ENCODE assay signal across 8 cellular contexts in the genomic region with DNA sequence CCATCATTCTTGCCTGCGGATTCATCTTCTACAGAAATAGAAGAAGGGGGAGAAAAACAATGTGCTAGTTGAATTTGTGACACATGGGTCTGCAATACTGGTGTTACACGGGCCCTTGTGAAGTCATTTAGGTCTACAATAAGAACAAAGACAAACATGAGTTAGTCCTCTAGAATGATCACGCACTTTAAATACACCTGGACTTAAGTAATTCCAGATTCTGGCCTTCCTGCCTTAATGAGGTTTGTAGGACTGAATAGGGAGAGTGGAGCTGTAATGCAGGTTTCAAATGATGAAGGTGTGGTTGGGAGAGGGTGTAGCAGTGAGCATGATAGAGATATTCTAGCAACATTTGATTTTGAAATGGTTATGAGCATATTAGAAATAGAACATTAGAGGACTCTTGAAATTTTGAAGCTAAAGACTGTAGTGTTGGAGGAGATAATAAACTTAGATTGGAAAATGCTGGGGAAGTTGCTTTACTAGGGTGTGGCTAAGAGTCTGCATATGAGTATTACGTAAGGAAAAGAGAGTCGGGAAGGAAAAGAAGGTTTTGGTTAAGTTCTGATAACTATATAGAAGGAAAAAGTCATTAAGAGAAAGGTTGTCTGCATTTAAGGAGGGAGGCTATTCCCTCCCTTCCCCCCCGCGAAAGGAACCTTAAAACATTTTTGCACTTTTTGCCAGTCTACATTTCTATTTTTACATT. TPM values are rescaled to one million over a fixed set of nuclear protein-coding genes. Genes with fewer than 3 reads are reported as not detected.
A peak's percentile ranks its signal among the peaks of the same experiment; 100 is the strongest.
DNase-seq lines count a peak whose midpoint lies in the region; ATAC-seq, FAIRE-seq and TF ChIP-seq lines count a peak whose summit lies in the region.

No MANE protein-coding gene starts in this region.

- CTCF ChIA-PET in Calu3 (lab: Charles Lee), result interaction anchor here (0.6 to 0.7 kb wide), 2 partner anchors 52 to 1145 kb away, joined by 3 read pairs; no protein-coding TSS in a partner anchor
- CTCF ChIA-PET in K562 (lab: Yijun Ruan, JAX; ENCODE audit: low intra/inter-chr PET ratio), result no interaction called here

- H2BK15ac ChIP-seq in mesendoderm (replicated peaks; ENCODE audit: low read depth), result no peak overlapping the region

- H3K4me1 ChIP-seq in K562 (replicated peaks in 1 of 2; ENCODE audit: control insufficient read depth in 2 of 2, insufficient read depth in 2 of 2, low read length in 2 of 2) (peaks cover 4% of the 10 kb centered on the region in 2 experiments; a peak in 2 of 5 replicates), mesendoderm (ENCODE audit: control insufficient read depth, low read depth, low read length) (no peaks in the 10 kb centered on the region)

- in situ Hi-C loops in K562 (cut with MboI), result loop anchor here (25.0 kb wide), 1 partner anchor 315 kb away; no protein-coding TSS in a partner anchor

- no peak for TF ChIP-seq CTCF in Calu3 (IDR thresholded peaks at IDR 0.05; ENCODE audit: unreplicated experiment)
- no peak for TF ChIP-seq CTCF in K562 (IDR thresholded peaks at IDR 0.05 in 2 of 3, conservative IDR thresholded peaks at IDR 0.05 in 1 of 3; ENCODE audit: insufficient read depth in 2 of 3, low read depth in 1 of 3, low read length in 3 of 3)

- DNase-seq in Calu3 (no peak), MG63 (no peak), K562 (ENCODE audit: extremely low read depth in 1 of 4, low spot score in 3 of 4) (peak in 1 of 4 experiments; percentile 30), mesendoderm (no peak), UCSD-AML1 (lab: John Stamatoyannopoulos, UW; ENCODE audit: unreplicated experiment) (no peak)
- DNase-seq in activated CD4-positive, alpha-beta T cell treated with anti-CD3 and anti-CD28 coated beads for 48 hours, result no peak

- H3K4me3 ChIP-seq in MG63, result peak overlapping the region; percentile 98
- H3K4me3 ChIP-seq in K562, result peak overlapping the region; percentile 93
- H3K4me3 ChIP-seq in mesendoderm (ENCODE audit: low read length), result peak overlapping the region; percentile 88

- peak overlapping the region; percentile 87 to 89; a peak in 3 of 4 replicates for H3K9ac ChIP-seq in K562 (ENCODE audit: insufficient read depth in 1 of 2, low read depth in 2 of 2, low read length in 2 of 2)
- H3K9ac ChIP-seq in mesendoderm (ENCODE audit: low read length), result peak overlapping the region; percentile 88

- TF ChIP-seq POLR2A in K562 (conservative IDR thresholded peaks at IDR 0.05), result no peak

- peaks cover 9% of the 10 kb centered on the region for H3K79me1 ChIP-seq in mesendoderm (ENCODE audit: low read length)

- H2AK5ac ChIP-seq in mesendoderm (ENCODE audit: low read length), result peak overlapping the region; percentile 96

- H3K36me3 ChIP-seq in MG63, result peaks cover 72% of the 10 kb centered on the region
- H3K36me3 ChIP-seq in K562 (ENCODE audit: control insufficient read depth, insufficient read depth, low read length), result peaks cover 68% of the 10 kb centered on the region
- no peaks in the 10 kb centered on the region for H3K36me3 ChIP-seq in mesendoderm (ENCODE audit: control insufficient read depth, insufficient read depth, low read length)

- H3K4me1 Mint-ChIP-seq in Calu3 (ENCODE audit: low read depth, unreplicated experiment), result peaks cover 43% of the 10 kb centered on the region

- H3K4ac ChIP-seq in mesendoderm (ENCODE audit: low read depth, low read length), result peak overlapping the region; percentile 92

- H3K4me2 ChIP-seq in K562 (ENCODE audit: insufficient read depth, low read length) (peak overlapping the region; percentile 92), mesendoderm (ENCODE audit: low read length) (peak overlapping the region; percentile 95)

- no peaks in the 10 kb centered on the region for H3K9me3 Mint-ChIP-seq in Calu3 (ENCODE audit: low read depth, unreplicated experiment)

- H4K20me1 ChIP-seq in K562 (replicated peaks; ENCODE audit: control insufficient read depth, insufficient read depth, low read length), result 0 out of 2 replicates have a peak, but pooled peaks cover 4% of the 10 kb centered on the region

- peak overlapping the region; percentile 39 for H3K18ac ChIP-seq in mesendoderm (ENCODE audit: low read length)

- BruUV-seq in Calu3 (replicated peaks; lab: Mats Ljungman, UMichigan) (TSS peak; percentile 79), K562 (replicated peaks; lab: Mats Ljungman, UMichigan) (TSS peak; percentile 81)

- ATAC-seq in K562, result 0 out of 3 replicates have a peak, but pooled peaks have one; percentile 2
- ATAC-seq in HG02759 (IDR thresholded peaks at IDR 0.05; ENCODE audit: unreplicated experiment), result no peak
- ATAC-seq in GM21528 (IDR thresholded peaks at IDR 0.05; ENCODE audit: low FRiP score, unreplicated experiment), result no peak

- H4K8ac ChIP-seq in mesendoderm (ENCODE audit: low read depth, low read length), result no peak overlapping the region

- TF ChIP-seq RAD21 in K562 (CRISPR knock-in tag; conservative IDR thresholded peaks at IDR 0.05 in 1 of 2, IDR thresholded peaks at IDR 0.05 in 1 of 2), result no peak

- H2BK120ac ChIP-seq in mesendoderm (ENCODE audit: low read depth, low read length), result no peak overlapping the region

- no peak overlapping the region for H2BK5ac ChIP-seq in mesendoderm (ENCODE audit: low read length)

- peak overlapping the region; percentile 93 for H3K4me3 Mint-ChIP-seq in Calu3 (ENCODE audit: low read depth, unreplicated experiment)

- H3K27me3 ChIP-seq in MG63 (no peaks in the 10 kb centered on the region), K562 (ENCODE audit: control insufficient read depth in 2 of 2, insufficient read depth in 2 of 2, low read length in 2 of 2) (no peaks in the 10 kb centered on the region), mesendoderm (ENCODE audit: insufficient read depth, low read length, poor library complexity) (no peaks in the 10 kb centered on the region)

- no peak for TF ChIP-seq EP300 in K562 (IDR thresholded peaks at IDR 0.05; ENCODE audit: low read length)

- 0% methylated on average over 7 of the region's 7 CpGs for WGBS in K562 (ENCODE audit: insufficient coverage, low coverage, missing lambda C conversion rate)
- no CpG with 5 or more reads among the region's 7 CpGs for WGBS in mesendoderm (ENCODE audit: extremely low coverage, insufficient coverage, low lambda C conversion rate)

- peak overlapping the region; percentile 7 for H4K5ac ChIP-seq in mesendoderm (ENCODE audit: low read length)

- H3K27ac ChIP-seq in K562 (ENCODE audit: extremely low read depth, low read depth, low read length), result peak overlapping the region; percentile 87
- peak overlapping the region; percentile 49 for H3K27ac ChIP-seq in mesendoderm (ENCODE audit: low read depth, low read length)

- H3K9me1 ChIP-seq in K562 (ENCODE audit: control insufficient read depth, insufficient read depth, low read length), result no peaks in the 10 kb centered on the region

- peaks cover 91% of the 10 kb centered on the region for H3K79me2 ChIP-seq in K562 (ENCODE audit: control insufficient read depth, insufficient read depth, low read length)
- peaks cover 48% of the 10 kb centered on the region for H3K79me2 ChIP-seq in mesendoderm (ENCODE audit: control insufficient read depth, insufficient read depth, low read length)

- H3K27ac Mint-ChIP-seq in Calu3 (ENCODE audit: unreplicated experiment), result peak overlapping the region; percentile 98

- no peak overlapping the region for H3K23ac ChIP-seq in mesendoderm (ENCODE audit: low read length)

- H2AFZ ChIP-seq in K562 (ENCODE audit: low read depth, low read length), result peak overlapping the region; percentile 85

- peaks cover 71% of the 10 kb centered on the region for H3K36me3 Mint-ChIP-seq in Calu3 (ENCODE audit: insufficient read depth, unreplicated experiment)

- no peaks in the 10 kb centered on the region for H3K27me3 Mint-ChIP-seq in Calu3 (ENCODE audit: unreplicated experiment)

- FAIRE-seq in K562 (lab: Jason Lieb, UNC), result no peak

- peak overlapping the region; percentile 86 for H3K56ac ChIP-seq in mesendoderm (ENCODE audit: low read length)

- intact Hi-C loops in Calu3 (cut with micrococcal nuclease; ENCODE audit: unreplicated experiment), result loop anchor here (5.0 kb wide), 1 partner anchor 215 kb away; the partner anchor contains the start of gene SIAH2
- intact Hi-C loops in K562 (cut with micrococcal nuclease), result loop anchor here (1.0 kb wide), 1 partner anchor 56 kb away; the partner anchor contains the start of gene SELENOT

- H3K9me3 ChIP-seq in MG63 (no peaks in the 10 kb centered on the region), K562 (replicated peaks; ENCODE audit: control insufficient read depth, insufficient read depth, low read depth, low read length) (no peaks in the 10 kb centered on the region)

- POLR2A ChIA-PET in K562 (lab: Yijun Ruan, JAX), result interaction anchor here (0.6 to 1.8 kb wide), 10 partner anchors 7 to 187 kb away, joined by 3 to 9 read pairs (median 6); partner anchors contain the start of gene TSC22D2

RNA-seq across cellular contexts. Expression of gene EIF2A, which starts 0.6 kb away (rescaled TPM):
- total RNA-seq in Calu3 (2022), result 142 and 167 TPM in 2 replicates
- total RNA-seq in MG63 (2014; rRNA removed; shearing (Covaris generic); ENCODE audit: low replicate concordance), result 208 and 305 TPM in 2 replicates
- 108 and 296 TPM in 2 replicates for total RNA-seq in K562 (2011; cell fraction: chromatin; rRNA removed; ENCODE audit: low replicate concordance)
- 44.5 and 67.6 TPM in 2 replicates for total RNA-seq in K562 (2011; cell fraction: nucleolus; rRNA removed)
- 111 and 161 TPM in 2 replicates for total RNA-seq in K562 (2011; cell fraction: nucleoplasm; rRNA removed)
- total RNA-seq in K562 (2014; rRNA removed), result 99.8 and 168 TPM in 2 replicates
- total RNA-seq in K562 (2014; rRNA removed; fragmentation: Illumina TruSeq; extraction: Trizol), result 178 and 206 TPM in 2 replicates
- 139 and 146 TPM in 2 replicates for total RNA-seq in K562 (2015; rRNA removed; fragmentation: Illumina TruSeq; extraction: Trizol)
- total RNA-seq in K562 (2021), result 106 and 115 TPM in 2 replicates
- 181 and 193 TPM in 2 replicates for polyA plus RNA-seq in K562 (2011; rRNA removed)
- polyA plus RNA-seq in K562 (2011; cell fraction: cytosol; rRNA removed), result 67.1 and 141 TPM in 2 replicates
- 51.4 and 121 TPM in 2 replicates for polyA plus RNA-seq in K562 (2011; cell fraction: nucleus; rRNA removed)
- polyA plus RNA-seq in K562 (2012), result 77.8 and 158 TPM in 2 replicates
- polyA plus RNA-seq in K562 (2014; fragmentation: Illumina TruSeq; extraction: Trizol), result 158 and 192 TPM in 2 replicates
- 100 to 1,000 TPM; 130 to 172 TPM for polyA plus RNA-seq in K562 (2014; fragmentation: Nextera tagmentation; extraction: Ambion mirVana)
- 129 and 166 TPM in 2 replicates for polyA plus RNA-seq in K562 (2014; rRNA removed)
- 237 and 320 TPM in 2 replicates for polyA minus RNA-seq in K562 (2011; rRNA and poly(A)+ RNA removed)
- polyA minus RNA-seq in K562 (2011; cell fraction: cytosol; rRNA and poly(A)+ RNA removed), result 80.2 and 84.4 TPM in 2 replicates
- polyA minus RNA-seq in K562 (2011; cell fraction: nucleus; rRNA and poly(A)+ RNA removed), result 63.4 and 106 TPM in 2 replicates
- 107 TPM for polyA plus RNA-seq in mesendoderm (2013, experiment 1 of 2)
- polyA plus RNA-seq in mesendoderm (2013, experiment 2 of 2), result 108 TPM

RNA-seq across cellular contexts. Expression of gene SERP1, which starts 0.9 kb away (rescaled TPM):
- total RNA-seq in Calu3 (2022), result 147 and 152 TPM in 2 replicates
- 160 and 180 TPM in 2 replicates for total RNA-seq in MG63 (2014; rRNA removed; shearing (Covaris generic); ENCODE audit: low replicate concordance)
- total RNA-seq in K562 (2011; cell fraction: chromatin; rRNA removed; ENCODE audit: low replicate concordance), result 47.1 and 59.9 TPM in 2 replicates
- 50.2 and 53.3 TPM in 2 replicates for total RNA-seq in K562 (2011; cell fraction: nucleolus; rRNA removed)
- total RNA-seq in K562 (2011; cell fraction: nucleoplasm; rRNA removed), result 57.8 and 84.3 TPM in 2 replicates
- 443 and 512 TPM in 2 replicates for total RNA-seq in K562 (2014; rRNA removed)
- total RNA-seq in K562 (2014; rRNA removed; fragmentation: Illumina TruSeq; extraction: Trizol), result 121 and 129 TPM in 2 replicates
- 101 and 109 TPM in 2 replicates for total RNA-seq in K562 (2015; rRNA removed; fragmentation: Illumina TruSeq; extraction: Trizol)
- total RNA-seq in K562 (2021), result 147 TPM in 2 replicates
- polyA plus RNA-seq in K562 (2011; rRNA removed), result 122 and 142 TPM in 2 replicates
- polyA plus RNA-seq in K562 (2011; cell fraction: cytosol; rRNA removed), result 93.1 and 259 TPM in 2 replicates
- polyA plus RNA-seq in K562 (2011; cell fraction: nucleus; rRNA removed), result 80.0 and 102 TPM in 2 replicates
- 134 and 164 TPM in 2 replicates for polyA plus RNA-seq in K562 (2012)
- polyA plus RNA-seq in K562 (2014; fragmentation: Illumina TruSeq; extraction: Trizol), result 85.2 and 94.4 TPM in 2 replicates
- polyA plus RNA-seq in K562 (2014; fragmentation: Nextera tagmentation; extraction: Ambion mirVana), result 10 to 100 TPM; 38.6 to 42.4 TPM
- 190 and 246 TPM in 2 replicates for polyA plus RNA-seq in K562 (2014; rRNA removed)
- polyA minus RNA-seq in K562 (2011; rRNA and poly(A)+ RNA removed), result 93.5 and 108 TPM in 2 replicates
- 88.9 and 124 TPM in 2 replicates for polyA minus RNA-seq in K562 (2011; cell fraction: cytosol; rRNA and poly(A)+ RNA removed)
- polyA minus RNA-seq in K562 (2011; cell fraction: nucleus; rRNA and poly(A)+ RNA removed), result 71.1 and 134 TPM in 2 replicates
- 89.8 TPM for polyA plus RNA-seq in mesendoderm (2013, experiment 1 of 2)
- 93.4 TPM for polyA plus RNA-seq in mesendoderm (2013, experiment 2 of 2)

RNA-seq across cellular contexts. Expression of gene SELENOT, which starts 55.9 kb away (rescaled TPM):
- total RNA-seq in Calu3 (2022) (200 and 210 TPM in 2 replicates), K562 (2014; rRNA removed) (33.0 and 107 TPM in 2 replicates), K562 (2014; rRNA removed; fragmentation: Illumina TruSeq; extraction: Trizol) (91.9 and 96.1 TPM in 2 replicates), K562 (2015; rRNA removed; fragmentation: Illumina TruSeq; extraction: Trizol) (64.5 and 65.0 TPM in 2 replicates), K562 (2021) (72.0 and 74.0 TPM in 2 replicates)
- total RNA-seq in MG63 (2014; rRNA removed; shearing (Covaris generic); ENCODE audit: low replicate concordance), result 123 and 174 TPM in 2 replicates
- 133 and 136 TPM in 2 replicates for total RNA-seq in K562 (2011; cell fraction: chromatin; rRNA removed; ENCODE audit: low replicate concordance)
- 117 and 123 TPM in 2 replicates for total RNA-seq in K562 (2011; cell fraction: nucleolus; rRNA removed)
- total RNA-seq in K562 (2011; cell fraction: nucleoplasm; rRNA removed), result 217 and 281 TPM in 2 replicates
- polyA plus RNA-seq in K562 (2011; rRNA removed) (273 and 411 TPM in 2 replicates), K562 (2014; fragmentation: Illumina TruSeq; extraction: Trizol) (132 and 151 TPM in 2 replicates), K562 (2014; fragmentation: Nextera tagmentation; extraction: Ambion mirVana) (100 to 1,000 TPM; 261 to 317 TPM), K562 (2014; rRNA removed) (67.4 and 84.2 TPM in 2 replicates)
- 213 and 267 TPM in 2 replicates for polyA plus RNA-seq in K562 (2011; cell fraction: cytosol; rRNA removed)
- polyA plus RNA-seq in K562 (2011; cell fraction: nucleus; rRNA removed), result 157 and 163 TPM in 2 replicates
- polyA plus RNA-seq in K562 (2012), result 69.8 and 94.5 TPM in 2 replicates
- 314 and 366 TPM in 2 replicates for polyA minus RNA-seq in K562 (2011; rRNA and poly(A)+ RNA removed)
- polyA minus RNA-seq in K562 (2011; cell fraction: cytosol; rRNA and poly(A)+ RNA removed), result 55.2 and 99.0 TPM in 2 replicates
- polyA minus RNA-seq in K562 (2011; cell fraction: nucleus; rRNA and poly(A)+ RNA removed), result 27.2 and 43.2 TPM in 2 replicates
- 39.8 TPM for polyA plus RNA-seq in mesendoderm (2013, experiment 1 of 2)
- 41.1 TPM for polyA plus RNA-seq in mesendoderm (2013, experiment 2 of 2)
